In genomic region chr18:78295271-78295670, GRCh38 we compare ENCODE assay signal across 35 cellular contexts.
"Had no signal": no experiment of that assay in that cellular context is flagged by ENCODE, and none has a peak within 500 bp of the region (broad histone marks: within the 10 kb centered on the region; RNA-seq: fewer than 3 reads in every experiment).

No MANE protein-coding gene starts in this region.

- H3K27me3 Mint-ChIP-seq: activated B cell treated with CpG ODN at 0.5 μM for 24 hours; activated CD8-positive, alpha-beta T cell treated with anti-CD3 and anti-CD28 coated beads for 36 hours; activated T-helper 17 cell treated with anti-CD3 and anti-CD28 coated beads, Interleukin-2, amount 50 U/mL, for 72 hours had no signal

- H3K4me3 Mint-ChIP-seq: activated B cell treated with CpG ODN at 0.5 μM for 24 hours; activated CD8-positive, alpha-beta T cell treated with anti-CD3 and anti-CD28 coated beads for 36 hours; activated naive CD8-positive, alpha-beta T cell treated with anti-CD3 and anti-CD28 coated beads for 36 hours; activated T-cell treated with anti-CD3 and anti-CD28 coated beads, Interleukin-2, amount 50 U/mL, for 72 hours; activated T-helper 17 cell treated with anti-CD3 and anti-CD28 coated beads, Interleukin-2, amount 50 U/mL, for 72 hours had no signal

- H3K36me3 Mint-ChIP-seq: activated naive CD8-positive, alpha-beta T cell treated with anti-CD3 and anti-CD28 coated beads for 36 hours had no signal

- H3K27me3 ChIP-seq: brain microvascular endothelial cell, MG63, Peyer's patch had no signal

- ATAC-seq: activated CD8-positive, alpha-beta T cell treated with anti-CD3 and anti-CD28 coated beads for 36 hours; activated T-cell treated with anti-CD3 and anti-CD28 coated beads, Interleukin-2, amount 50 U/mL, for 72 hours; activated T-helper 17 cell treated with anti-CD3 and anti-CD28 coated beads, Interleukin-2, amount 50 U/mL, for 72 hours; PC-3 had no signal

- H3K4me1 ChIP-seq: Peyer's patch had no signal

- H3K27ac Mint-ChIP-seq: activated B cell treated with CpG ODN at 0.5 μM for 24 hours; activated CD8-positive, alpha-beta T cell treated with anti-CD3 and anti-CD28 coated beads for 36 hours; activated naive CD8-positive, alpha-beta T cell treated with anti-CD3 and anti-CD28 coated beads for 36 hours; activated T-cell treated with anti-CD3 and anti-CD28 coated beads, Interleukin-2, amount 50 U/mL, for 72 hours; activated T-helper 17 cell treated with anti-CD3 and anti-CD28 coated beads, Interleukin-2, amount 50 U/mL, for 72 hours had no signal

- H3K9me3 Mint-ChIP-seq: activated CD8-positive, alpha-beta T cell treated with anti-CD3 and anti-CD28 coated beads for 36 hours; activated naive CD8-positive, alpha-beta T cell treated with anti-CD3 and anti-CD28 coated beads for 36 hours; activated T-cell treated with anti-CD3 and anti-CD28 coated beads, Interleukin-2, amount 50 U/mL, for 72 hours had no signal

- H3K9me3 ChIP-seq: MG63 had no signal

- H3K4me1 Mint-ChIP-seq: activated B cell treated with CpG ODN at 0.5 μM for 24 hours; activated naive CD8-positive, alpha-beta T cell treated with anti-CD3 and anti-CD28 coated beads for 36 hours; activated T-helper 17 cell treated with anti-CD3 and anti-CD28 coated beads, Interleukin-2, amount 50 U/mL, for 72 hours had no signal

- DNase-seq: activated B cell treated with CpG ODN at 0.5 μM for 24 hours; activated CD4-positive, alpha-beta T cell treated with anti-CD3 and anti-CD28 coated beads for 4 hours; activated CD4-positive, alpha-beta T cell treated with anti-CD3 and anti-CD28 coated beads, Interleukin-2, amount 50 U/mL, for 4 hours; activated CD4-positive, CD25-positive, alpha-beta regulatory T cell treated with anti-CD3 and anti-CD28 coated beads, Interleukin-2, amount 50 U/mL, for 72 hours; activated CD8-positive, alpha-beta T cell treated with anti-CD3 and anti-CD28 coated beads for 36 hours; activated effector memory CD4-positive, alpha-beta T cell treated with anti-CD3 and anti-CD28 coated beads, Interleukin-2, amount 50 U/mL, for 16 hours; activated naive CD4-positive, alpha-beta T cell; activated naive CD4-positive, alpha-beta T cell treated with anti-CD3 and anti-CD28 coated beads, Interleukin-2, amount 50 U/mL, for 16 hours; activated naive CD8-positive, alpha-beta T cell treated with anti-CD3 and anti-CD28 coated beads for 36 hours; activated T-cell treated with anti-CD3 and anti-CD28 coated beads, Interleukin-2, amount 50 U/mL, for 1 hour; activated T-cell treated with anti-CD3 and anti-CD28 coated beads, Interleukin-2, amount 50 U/mL, for 72 hours; amniotic stem cell; aorta; brain microvascular endothelial cell; Kasumi-1; KG1; MG63; NCI-H1048; NCI-H146; NCI-H187; NCI-H2029 treated with DMSO at 0.1 percent for 48 hours; NCI-H2107; NCI-H2171; NCI-H510A; NCI-H526; NCI-H748 treated with DMSO at 0.1 percent for 48 hours; NK-92 treated with Interleukin-12 subunit alpha and Interleukin-12 subunit beta, amount 100 ng/mL, for 24 hours; PC-3; Peyer's patch; RPMI8226; SW 1271; T-helper 1 cell; T-helper 2 cell; T-helper 9 cell had no signal

- H3K4me3 ChIP-seq: MG63, Peyer's patch had no signal

- H3K27ac ChIP-seq: brain microvascular endothelial cell, Peyer's patch had no signal
